In genomic region chr22:21952586-21953571, GRCh38 we compare ENCODE assay signal across 2 cellular contexts.
TF ChIP-seq lines count a peak whose summit lies in the region.

A gene with protein sequence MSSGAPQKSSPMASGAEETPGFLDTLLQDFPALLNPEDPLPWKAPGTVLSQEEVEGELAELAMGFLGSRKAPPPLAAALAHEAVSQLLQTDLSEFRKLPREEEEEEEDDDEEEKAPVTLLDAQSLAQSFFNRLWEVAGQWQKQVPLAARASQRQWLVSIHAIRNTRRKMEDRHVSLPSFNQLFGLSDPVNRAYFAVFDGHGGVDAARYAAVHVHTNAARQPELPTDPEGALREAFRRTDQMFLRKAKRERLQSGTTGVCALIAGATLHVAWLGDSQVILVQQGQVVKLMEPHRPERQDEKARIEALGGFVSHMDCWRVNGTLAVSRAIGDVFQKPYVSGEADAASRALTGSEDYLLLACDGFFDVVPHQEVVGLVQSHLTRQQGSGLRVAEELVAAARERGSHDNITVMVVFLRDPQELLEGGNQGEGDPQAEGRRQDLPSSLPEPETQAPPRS (minus strand): TSS chr22:21952848. CDS start chr22:21946048, 6,800 bp downstream.

TF ChIP-seq in HEK293, 187 proteins besides CTCF, POLR2A, EP300 and RAD21 (continued from another document and continues in another):
- TF ChIP-seq ZBTB10 (tag by site-specific recombination; IDR thresholded peaks at IDR 0.05) = peak; percentile 59; the same call in 1 of the 2 replicates
- TF ChIP-seq, protein P1, sequence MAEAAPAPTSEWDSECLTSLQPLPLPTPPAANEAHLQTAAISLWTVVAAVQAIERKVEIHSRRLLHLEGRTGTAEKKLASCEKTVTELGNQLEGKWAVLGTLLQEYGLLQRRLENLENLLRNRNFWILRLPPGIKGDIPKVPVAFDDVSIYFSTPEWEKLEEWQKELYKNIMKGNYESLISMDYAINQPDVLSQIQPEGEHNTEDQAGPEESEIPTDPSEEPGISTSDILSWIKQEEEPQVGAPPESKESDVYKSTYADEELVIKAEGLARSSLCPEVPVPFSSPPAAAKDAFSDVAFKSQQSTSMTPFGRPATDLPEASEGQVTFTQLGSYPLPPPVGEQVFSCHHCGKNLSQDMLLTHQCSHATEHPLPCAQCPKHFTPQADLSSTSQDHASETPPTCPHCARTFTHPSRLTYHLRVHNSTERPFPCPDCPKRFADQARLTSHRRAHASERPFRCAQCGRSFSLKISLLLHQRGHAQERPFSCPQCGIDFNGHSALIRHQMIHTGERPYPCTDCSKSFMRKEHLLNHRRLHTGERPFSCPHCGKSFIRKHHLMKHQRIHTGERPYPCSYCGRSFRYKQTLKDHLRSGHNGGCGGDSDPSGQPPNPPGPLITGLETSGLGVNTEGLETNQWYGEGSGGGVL (tag by site-specific recombination; IDR thresholded peaks at IDR 0.05) = peak; percentile 38; the same call in 1 of the 2 replicates
- TF ChIP-seq ZNF2 (tag by site-specific recombination; IDR thresholded peaks at IDR 0.05) = no peak
- TF ChIP-seq YY2 (tag by site-specific recombination; IDR thresholded peaks at IDR 0.05) = no peak
- TF ChIP-seq GLIS2 (tag by site-specific recombination; IDR thresholded peaks at IDR 0.05) = peak; percentile 97
- peak; percentile 56 for TF ChIP-seq SP3 (tag by site-specific recombination; IDR thresholded peaks at IDR 0.05)
- TF ChIP-seq ZNF280D (tag by site-specific recombination; IDR thresholded peaks at IDR 0.05) = 0 out of 2 replicates have a peak, but pooled peaks have one; percentile 36
- no peak for TF ChIP-seq REST (tag by site-specific recombination; IDR thresholded peaks at IDR 0.05)
- TF ChIP-seq ZNF544 (tag by site-specific recombination; IDR thresholded peaks at IDR 0.05) = no peak
- no peak for TF ChIP-seq ZNF366 (tag by site-specific recombination; conservative IDR thresholded peaks at IDR 0.05)
- TF ChIP-seq ZNF596 (tag by site-specific recombination; IDR thresholded peaks at IDR 0.05) = no peak

TF ChIP-seq in GM12878, 131 proteins besides CTCF, POLR2A, EP300 and RAD21 (continued from another document and continues in another):
- TF ChIP-seq, protein P2, sequence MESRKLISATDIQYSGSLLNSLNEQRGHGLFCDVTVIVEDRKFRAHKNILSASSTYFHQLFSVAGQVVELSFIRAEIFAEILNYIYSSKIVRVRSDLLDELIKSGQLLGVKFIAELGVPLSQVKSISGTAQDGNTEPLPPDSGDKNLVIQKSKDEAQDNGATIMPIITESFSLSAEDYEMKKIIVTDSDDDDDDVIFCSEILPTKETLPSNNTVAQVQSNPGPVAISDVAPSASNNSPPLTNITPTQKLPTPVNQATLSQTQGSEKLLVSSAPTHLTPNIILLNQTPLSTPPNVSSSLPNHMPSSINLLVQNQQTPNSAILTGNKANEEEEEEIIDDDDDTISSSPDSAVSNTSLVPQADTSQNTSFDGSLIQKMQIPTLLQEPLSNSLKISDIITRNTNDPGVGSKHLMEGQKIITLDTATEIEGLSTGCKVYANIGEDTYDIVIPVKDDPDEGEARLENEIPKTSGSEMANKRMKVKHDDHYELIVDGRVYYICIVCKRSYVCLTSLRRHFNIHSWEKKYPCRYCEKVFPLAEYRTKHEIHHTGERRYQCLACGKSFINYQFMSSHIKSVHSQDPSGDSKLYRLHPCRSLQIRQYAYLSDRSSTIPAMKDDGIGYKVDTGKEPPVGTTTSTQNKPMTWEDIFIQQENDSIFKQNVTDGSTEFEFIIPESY (IDR thresholded peaks at IDR 0.05) = no peak
- no peak for TF ChIP-seq PBX3 (IDR thresholded peaks at IDR 0.05; ENCODE audit: insufficient replicate concordance, low read depth, low read length)
- no peak for TF ChIP-seq POLR2AphosphoS2 (IDR thresholded peaks at IDR 0.05; ENCODE audit: low read depth, low read length)
- no peak for TF ChIP-seq CHD4 (IDR thresholded peaks at IDR 0.05)
- TF ChIP-seq, protein P3, sequence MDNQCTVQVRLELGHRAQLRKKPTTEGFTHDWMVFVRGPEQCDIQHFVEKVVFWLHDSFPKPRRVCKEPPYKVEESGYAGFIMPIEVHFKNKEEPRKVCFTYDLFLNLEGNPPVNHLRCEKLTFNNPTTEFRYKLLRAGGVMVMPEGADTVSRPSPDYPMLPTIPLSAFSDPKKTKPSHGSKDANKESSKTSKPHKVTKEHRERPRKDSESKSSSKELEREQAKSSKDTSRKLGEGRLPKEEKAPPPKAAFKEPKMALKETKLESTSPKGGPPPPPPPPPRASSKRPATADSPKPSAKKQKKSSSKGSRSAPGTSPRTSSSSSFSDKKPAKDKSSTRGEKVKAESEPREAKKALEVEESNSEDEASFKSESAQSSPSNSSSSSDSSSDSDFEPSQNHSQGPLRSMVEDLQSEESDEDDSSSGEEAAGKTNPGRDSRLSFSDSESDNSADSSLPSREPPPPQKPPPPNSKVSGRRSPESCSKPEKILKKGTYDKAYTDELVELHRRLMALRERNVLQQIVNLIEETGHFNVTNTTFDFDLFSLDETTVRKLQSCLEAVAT (IDR thresholded peaks at IDR 0.05) = no peak
- TF ChIP-seq GATAD2B (conservative IDR thresholded peaks at IDR 0.05; ENCODE audit: low read depth) = peak; percentile 78; the same call in 1 of the 2 replicates
- 0 out of 2 replicates have a peak, but pooled peaks have one; percentile 42 for TF ChIP-seq MEF2A (IDR thresholded peaks at IDR 0.05; ENCODE audit: insufficient read depth, low read depth, low read length)
- TF ChIP-seq ATF2 (IDR thresholded peaks at IDR 0.05; ENCODE audit: low read length) = no peak
- no peak for TF ChIP-seq CBX5 (IDR thresholded peaks at IDR 0.05; ENCODE audit: low read depth)
- peak; percentile 83 for TF ChIP-seq ZNF207 (IDR thresholded peaks at IDR 0.05; ENCODE audit: borderline replicate concordance)
- TF ChIP-seq ETV6 (conservative IDR thresholded peaks at IDR 0.05 in 1 of 2, IDR thresholded peaks at IDR 0.05 in 1 of 2; ENCODE audit: borderline replicate concordance in 1 of 2, low read depth in 1 of 2) = no peak
- no peak for TF ChIP-seq E2F8 (IDR thresholded peaks at IDR 0.05; ENCODE audit: low read depth, partially characterized antibody)
- no peak for TF ChIP-seq BMI1 (IDR thresholded peaks at IDR 0.05; ENCODE audit: borderline replicate concordance)
- TF ChIP-seq SMAD5 (IDR thresholded peaks at IDR 0.05; ENCODE audit: low read depth) = no peak
- TF ChIP-seq YY1 (IDR thresholded peaks at IDR 0.05; ENCODE audit: low read depth, low read length) = peak; percentile 65; the same call in 1 of the 2 replicates
- TF ChIP-seq FOS (IDR thresholded peaks at IDR 0.05; ENCODE audit: borderline replicate concordance, extremely low read depth, insufficient read length) = no peak
- TF ChIP-seq CBX3 (IDR thresholded peaks at IDR 0.05; ENCODE audit: borderline replicate concordance, low read depth) = no peak
- TF ChIP-seq ZBTB40 (IDR thresholded peaks at IDR 0.05; ENCODE audit: borderline replicate concordance) = no peak
- no peak for TF ChIP-seq STAT3 (IDR thresholded peaks at IDR 0.05; ENCODE audit: low read depth, low read length)
- TF ChIP-seq, protein P4, sequence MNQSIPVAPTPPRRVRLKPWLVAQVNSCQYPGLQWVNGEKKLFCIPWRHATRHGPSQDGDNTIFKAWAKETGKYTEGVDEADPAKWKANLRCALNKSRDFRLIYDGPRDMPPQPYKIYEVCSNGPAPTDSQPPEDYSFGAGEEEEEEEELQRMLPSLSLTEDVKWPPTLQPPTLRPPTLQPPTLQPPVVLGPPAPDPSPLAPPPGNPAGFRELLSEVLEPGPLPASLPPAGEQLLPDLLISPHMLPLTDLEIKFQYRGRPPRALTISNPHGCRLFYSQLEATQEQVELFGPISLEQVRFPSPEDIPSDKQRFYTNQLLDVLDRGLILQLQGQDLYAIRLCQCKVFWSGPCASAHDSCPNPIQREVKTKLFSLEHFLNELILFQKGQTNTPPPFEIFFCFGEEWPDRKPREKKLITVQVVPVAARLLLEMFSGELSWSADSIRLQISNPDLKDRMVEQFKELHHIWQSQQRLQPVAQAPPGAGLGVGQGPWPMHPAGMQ (IDR thresholded peaks at IDR 0.05; ENCODE audit: borderline replicate concordance) = no peak
- TF ChIP-seq HDAC2 (IDR thresholded peaks at IDR 0.05) = no peak
- no peak for TF ChIP-seq TARDBP (IDR thresholded peaks at IDR 0.05; ENCODE audit: borderline replicate concordance)
- TF ChIP-seq EED (IDR thresholded peaks at IDR 0.05; ENCODE audit: low read depth) = no peak
- TF ChIP-seq HDAC6 (IDR thresholded peaks at IDR 0.05; ENCODE audit: unreplicated experiment) = no peak
- peak; percentile 68 for TF ChIP-seq SMC3 (IDR thresholded peaks at IDR 0.05; ENCODE audit: borderline replicate concordance, low read length)
- peak; percentile 43; the same call in 1 of the 2 replicates for TF ChIP-seq SIN3A (IDR thresholded peaks at IDR 0.05; ENCODE audit: low read depth, low read length)
- TF ChIP-seq BCLAF1 (IDR thresholded peaks at IDR 0.05) = no peak
- no peak for TF ChIP-seq FOXM1 (IDR thresholded peaks at IDR 0.05; ENCODE audit: low read depth, low read length)
- TF ChIP-seq NFXL1 (IDR thresholded peaks at IDR 0.05; ENCODE audit: borderline replicate concordance) = no peak
- no peak for TF ChIP-seq HDGF (IDR thresholded peaks at IDR 0.05)
- TF ChIP-seq MTA3 (IDR thresholded peaks at IDR 0.05; ENCODE audit: borderline replicate concordance, low read length) = no peak
